ENCODE assay signal across 15 cellular contexts in genomic region chr11:117580866-117581265, GRCh38.
DNase-seq lines count a peak whose midpoint lies in the region; TF ChIP-seq lines count a peak whose summit lies in the region.
"Had no signal": no experiment of that assay in that cellular context is flagged by ENCODE, and none has a peak within 500 bp of the region (broad histone marks: within the 10 kb centered on the region; RNA-seq: fewer than 3 reads in every experiment).

No MANE protein-coding gene starts in this region.

- peak; percentile 12 for DNase-seq in NCI-H748 (lab: John Stamatoyannopoulos, UW; ENCODE audit: unreplicated experiment)
- DNase-seq in NCI-H748 treated with DMSO at 0.1 percent for 48 hours (lab: John Stamatoyannopoulos, UW): no peak
- peak; percentile 53 for DNase-seq in Karpas-422
- DNase-seq in NCI-H146 treated with DMSO at 0.1 percent for 48 hours (lab: John Stamatoyannopoulos, UW; ENCODE audit: unreplicated experiment): peak; percentile 24
- peak; percentile 31 to 58 for DNase-seq in thyroid gland
- DNase-seq in trophoblast cell: no peak
- DNase-seq in hippocampal formation (lab: John Stamatoyannopoulos, UW): no peak
- DNase-seq: ACHN; Calu3; CD4-positive, CD25-positive, alpha-beta regulatory T cell; DMS 273 treated with DMSO at 0.1 percent for 48 hours; EL; GM23248; H9 had no signal

- H2AK5ac ChIP-seq in trophoblast cell (ENCODE audit: low read length): no peak overlapping the region

- H3K9me3 ChIP-seq in Karpas-422 (ENCODE audit: low read length) (no peaks in the 10 kb centered on the region), thyroid gland (no peaks in the 10 kb centered on the region), trophoblast cell (ENCODE audit: insufficient read depth, low read depth, low read length) (no peaks in the 10 kb centered on the region)
- H3K9me3 ChIP-seq: BLaER1 treated with 17β-estradiol and CSF1 and Interleukin-3, amounts not matched to agents 10 nM and 100 nM had no signal

- no peak overlapping the region for H3K4ac ChIP-seq in trophoblast cell (ENCODE audit: low read depth, low read length)

- H4K91ac ChIP-seq in trophoblast cell (ENCODE audit: low read depth, low read length): no peak overlapping the region

- H3K27ac ChIP-seq in Karpas-422 (ENCODE audit: low read length): peak overlapping the region; percentile 98
- H3K27ac ChIP-seq in thyroid gland: peak overlapping the region; percentile 52 to 90 (median 62)
- no peak overlapping the region for H3K27ac ChIP-seq in trophoblast cell (ENCODE audit: low read depth, low read length)
- H3K27ac ChIP-seq: BLaER1 treated with 17β-estradiol and CSF1 and Interleukin-3, amounts not matched to agents 10 nM and 100 nM; GM23248 had no signal

- no peak overlapping the region for H3K9ac ChIP-seq in Karpas-422 (ENCODE audit: low read length)
- H3K9ac ChIP-seq in trophoblast cell (ENCODE audit: low read length): no peak overlapping the region
- H3K9ac ChIP-seq: BLaER1 treated with 17β-estradiol and CSF1 and Interleukin-3, amounts not matched to agents 10 nM and 100 nM; GM23248 had no signal

- H3K79me2 ChIP-seq in Karpas-422 (ENCODE audit: low read length) (no peaks in the 10 kb centered on the region), trophoblast cell (ENCODE audit: control insufficient read depth, insufficient read depth, low read length, poor library complexity) (no peaks in the 10 kb centered on the region)

- no peak overlapping the region for H2BK120ac ChIP-seq in trophoblast cell (ENCODE audit: insufficient read depth, low read length, poor library complexity)

- no peak overlapping the region for H2BK5ac ChIP-seq in trophoblast cell (ENCODE audit: low read depth, low read length, poor library complexity)

- H2AFZ ChIP-seq in Karpas-422 (ENCODE audit: low read length) (no peak overlapping the region), trophoblast cell (ENCODE audit: insufficient read depth, low read length, poor library complexity) (no peak overlapping the region)
- H2AFZ ChIP-seq: GM23248 had no signal

- H3K4me3 ChIP-seq in Karpas-422 (ENCODE audit: low read length) (no peak overlapping the region), thyroid gland (replicated peaks in 1 of 3) (no peak overlapping the region), trophoblast cell (ENCODE audit: low read depth, low read length) (no peak overlapping the region)
- H3K4me3 ChIP-seq: BLaER1 treated with 17β-estradiol and CSF1 and Interleukin-3, amounts not matched to agents 10 nM and 100 nM; GM23248 had no signal

- H3K4me1 ChIP-seq in Karpas-422 (ENCODE audit: low read length): peaks cover 71% of the 10 kb centered on the region
- H3K4me1 ChIP-seq in thyroid gland: peaks cover 68% of the 10 kb centered on the region in 2 donors
- H3K4me1 ChIP-seq in trophoblast cell (ENCODE audit: control insufficient read depth in 1 of 2, insufficient read depth in 2 of 2, low read length in 2 of 2): no peaks in the 10 kb centered on the region

- no peak overlapping the region for H3K18ac ChIP-seq in trophoblast cell (ENCODE audit: low read length)

- no peak overlapping the region for H2BK12ac ChIP-seq in trophoblast cell (ENCODE audit: low read length)

- WGBS in thyroid gland, 2 donors: 30 to 58% methylated on average over 6 of the region's 6 CpGs
- no CpG with 5 or more reads among the region's 6 CpGs for WGBS in trophoblast cell (ENCODE audit: extremely low coverage, insufficient coverage, insufficient read length)

- intact Hi-C loops in thyroid gland (cut with DNase I): no loop called here

- H3K36me3 ChIP-seq in Karpas-422 (ENCODE audit: insufficient read depth, low read length) (no peaks in the 10 kb centered on the region), thyroid gland (no peaks in the 10 kb centered on the region), trophoblast cell (ENCODE audit: control insufficient read depth in 1 of 2, insufficient read depth in 2 of 2, low read length in 2 of 2) (no peaks in the 10 kb centered on the region)
- H3K36me3 ChIP-seq: BLaER1 treated with 17β-estradiol and CSF1 and Interleukin-3, amounts not matched to agents 10 nM and 100 nM had no signal

- no peak overlapping the region for H4K8ac ChIP-seq in trophoblast cell (ENCODE audit: low read depth, low read length)

- H4K20me1 ChIP-seq in Karpas-422 (ENCODE audit: insufficient read depth, low read depth, low read length): no peaks in the 10 kb centered on the region

- no peak for TF ChIP-seq CTCF in thyroid gland (IDR thresholded peaks at IDR 0.05)

- no peak overlapping the region for H4K12ac ChIP-seq in trophoblast cell (ENCODE audit: low read depth, low read length)

- H3K9me2 ChIP-seq in Karpas-422 (replicated peaks; ENCODE audit: insufficient read depth, low read length): no peaks in the 10 kb centered on the region

- no peaks in the 10 kb centered on the region for H3K79me1 ChIP-seq in trophoblast cell (ENCODE audit: low read length)

- no peak overlapping the region for H3K14ac ChIP-seq in trophoblast cell (ENCODE audit: low read length)

- H3K23ac ChIP-seq in trophoblast cell (ENCODE audit: low read length): no peak overlapping the region

- H3K27me3 ChIP-seq in Karpas-422 (ENCODE audit: low read length): no peaks in the 10 kb centered on the region
- no peaks in the 10 kb centered on the region for H3K27me3 ChIP-seq in thyroid gland
- H3K27me3 ChIP-seq in trophoblast cell (ENCODE audit: insufficient read depth, low read length): no peaks in the 10 kb centered on the region
- H3K27me3 ChIP-seq: BLaER1 treated with 17β-estradiol and CSF1 and Interleukin-3, amounts not matched to agents 10 nM and 100 nM had no signal

- TF ChIP-seq POLR2A in thyroid gland (IDR thresholded peaks at IDR 0.05): no peak

- H3K4me2 ChIP-seq in Karpas-422 (ENCODE audit: low read depth, low read length, poor library complexity, severe bottlenecking) (peak overlapping the region; percentile 37), trophoblast cell (ENCODE audit: low read length) (no peak overlapping the region)

Comparison
In these comparisons a context has a peak if more than half of its experiments do, and no peak if none do; other contexts are left out.
1. DNase-seq: peak in NCI-H748 (single experiment), Karpas-422 (single experiment), NCI-H146 treated with DMSO at 0.1 percent for 48 hours (single experiment) and thyroid gland (2 of 2); none in NCI-H748 treated with DMSO at 0.1 percent for 48 hours (single experiment), trophoblast cell (0 of 2) and hippocampal formation (0 of 2).